ENCODE assay signal across 19 cellular contexts in the genomic region with DNA sequence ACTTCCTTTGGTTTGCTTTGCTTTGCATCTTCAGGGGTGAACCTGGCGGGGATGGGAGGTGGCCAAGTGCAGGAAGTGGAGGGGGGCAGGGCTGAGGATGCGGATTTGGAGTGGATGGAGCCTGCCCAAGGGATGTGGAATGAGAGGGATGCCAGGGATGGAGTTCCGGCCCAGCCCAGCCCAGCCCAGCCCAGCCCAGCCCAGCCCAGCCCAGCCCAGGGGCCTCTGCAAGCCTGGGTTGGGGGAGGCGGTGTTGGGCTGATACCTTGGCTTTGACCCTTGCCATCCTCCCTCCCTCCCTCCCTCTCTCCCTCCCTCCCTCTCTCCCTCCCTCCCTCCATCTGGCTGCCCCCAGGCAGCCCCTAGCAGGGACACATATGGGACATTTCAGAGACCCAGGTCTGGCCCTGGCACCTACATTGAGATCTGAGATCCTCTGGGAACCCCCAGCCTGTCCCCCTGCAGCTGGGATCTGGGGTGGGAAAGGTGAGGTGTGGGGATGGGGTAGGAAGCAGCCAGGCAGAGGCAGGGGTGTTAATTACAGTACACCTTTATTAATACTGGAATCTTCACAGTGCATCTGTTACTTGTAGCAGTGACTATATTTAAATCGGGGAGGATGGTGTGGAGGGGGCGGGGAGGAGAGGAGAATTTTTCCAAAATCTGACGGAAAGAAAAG. TPM values are rescaled to one million over a fixed set of nuclear protein-coding genes. Genes with fewer than 3 reads are reported as not detected.
DNase-seq lines count a peak whose midpoint lies in the region; ATAC-seq and TF ChIP-seq lines count a peak whose summit lies in the region.
"Had no signal": no experiment of that assay in that cellular context is flagged by ENCODE, and none has a peak within 500 bp of the region (broad histone marks: within the 10 kb centered on the region; RNA-seq: fewer than 3 reads in every experiment).

No MANE protein-coding gene starts in this region.

- H4K5ac ChIP-seq in mesendoderm (ENCODE audit: low read length): no peak overlapping the region

- H3K79me2 ChIP-seq in mesendoderm (ENCODE audit: control insufficient read depth, insufficient read depth, low read length): no peaks in the 10 kb centered on the region

- no peak overlapping the region for H3K27ac ChIP-seq in mesendoderm (ENCODE audit: low read depth, low read length)
- H3K27ac ChIP-seq in coronary artery: no peak overlapping the region
- H3K27ac ChIP-seq: ovary had no signal

- peaks cover 2% of the 10 kb centered on the region for H3K4me1 ChIP-seq in mesendoderm (ENCODE audit: control insufficient read depth, low read depth, low read length)
- H3K4me1 ChIP-seq: Caco-2 had no signal

- no peak overlapping the region for H2AK5ac ChIP-seq in mesendoderm (ENCODE audit: low read length)

- no peaks in the 10 kb centered on the region for H3K79me1 ChIP-seq in mesendoderm (ENCODE audit: low read length)

- H4K8ac ChIP-seq in mesendoderm (ENCODE audit: low read depth, low read length): no peak overlapping the region

- H3K56ac ChIP-seq in mesendoderm (ENCODE audit: low read length): no peak overlapping the region

- H2BK15ac ChIP-seq in mesendoderm (replicated peaks; ENCODE audit: low read depth): no peak overlapping the region

- WGBS in mesendoderm (ENCODE audit: extremely low coverage, insufficient coverage, low lambda C conversion rate): no CpG with 5 or more reads among the region's 7 CpGs

- no peak overlapping the region for H3K18ac ChIP-seq in mesendoderm (ENCODE audit: low read length)

- no peak overlapping the region for H3K4me3 ChIP-seq in mesendoderm (ENCODE audit: low read length)
- no peak overlapping the region for H3K4me3 ChIP-seq in coronary artery
- H3K4me3 ChIP-seq: ovary, tibial nerve had no signal

- no peak overlapping the region for H3K23ac ChIP-seq in mesendoderm (ENCODE audit: low read length)

- no peak overlapping the region for H2BK5ac ChIP-seq in mesendoderm (ENCODE audit: low read length)

- no peak overlapping the region for H2BK120ac ChIP-seq in mesendoderm (ENCODE audit: low read depth, low read length)

- peak; percentile 49 for DNase-seq in AG20443 (ENCODE audit: low spot score)
- DNase-seq in GM03348 (ENCODE audit: low spot score): peak; percentile 47
- DNase-seq in mesendoderm: peak; percentile 56
- no peak for DNase-seq in DMS53 (lab: John Stamatoyannopoulos, UW)
- no peak for DNase-seq in coronary artery (ENCODE audit: low spot score)
- DNase-seq: activated CD4-positive, alpha-beta T cell treated with anti-CD3 and anti-CD28 coated beads, Interleukin-2, amount 50 U/mL, for 4 hours; activated T-cell treated with anti-CD3 and anti-CD28 coated beads, Interleukin-2, amount 50 U/mL, for 24 hours; Caco-2; GOT3; mammary epithelial cell; MV-4-11; naive thymus-derived CD4-positive, alpha-beta T cell; NCI-H187; T-helper 1 cell had no signal

- no peak overlapping the region for H3K4me2 ChIP-seq in mesendoderm (ENCODE audit: low read length)

- no peaks in the 10 kb centered on the region for H3K27me3 ChIP-seq in mesendoderm (ENCODE audit: insufficient read depth, low read length, poor library complexity)
- H3K27me3 ChIP-seq: ovary, tibial nerve had no signal

- ATAC-seq in SK-N-SH treated with all-trans-retinoic acid at 6 μM for 48 hours (peak; percentile 27), GM21526 (IDR thresholded peaks at IDR 0.05; ENCODE audit: low FRiP score, unreplicated experiment) (no peak)
- ATAC-seq: naive thymus-derived CD4-positive, alpha-beta T cell had no signal

- no peak overlapping the region for H3K9ac ChIP-seq in mesendoderm (ENCODE audit: low read length)

- H3K36me3 ChIP-seq in mesendoderm (ENCODE audit: control insufficient read depth, insufficient read depth, low read length): no peaks in the 10 kb centered on the region
- H3K36me3 ChIP-seq: ovary had no signal

- no peak for TF ChIP-seq CTCF in coronary artery (IDR thresholded peaks at IDR 0.05)

- H3K4ac ChIP-seq in mesendoderm (ENCODE audit: low read depth, low read length): no peak overlapping the region

TF ChIP-seq in SK-N-SH treated with all-trans-retinoic acid at 6 μM for 48 hours, 23 proteins besides CTCF, POLR2A, EP300 and RAD21:
- TF ChIP-seq ZC3H10 (CRISPR knock-in tag; IDR thresholded peaks at IDR 0.05) (no peak), TCF4 (CRISPR knock-in tag; IDR thresholded peaks at IDR 0.05; ENCODE audit: borderline replicate concordance) (no peak), BACH2 (CRISPR knock-in tag; IDR thresholded peaks at IDR 0.05; ENCODE audit: borderline replicate concordance) (no peak), RARB (CRISPR knock-in tag; IDR thresholded peaks at IDR 0.05) (no peak), GLIS3 (CRISPR knock-in tag; IDR thresholded peaks at IDR 0.05) (no peak), ZNF8 (CRISPR knock-in tag; IDR thresholded peaks at IDR 0.05) (no peak), OSR1 (CRISPR knock-in tag; IDR thresholded peaks at IDR 0.05) (no peak), ISL1 (CRISPR knock-in tag; IDR thresholded peaks at IDR 0.05) (no peak)

RNA-seq across cellular contexts. Expression of a gene that starts 14.5 kb away (rescaled TPM):
- polyA plus RNA-seq in mesendoderm (2013, experiment 1 of 2): 4.1 TPM
- polyA plus RNA-seq in mesendoderm (2013, experiment 2 of 2): 4.1 TPM
- polyA plus RNA-seq: IgD-negative memory B cell; naive thymus-derived CD4-positive, alpha-beta T cell had no signal

RNA-seq across cellular contexts. Expression of a gene that starts 25.0 kb away (rescaled TPM):
- 43.1 TPM for polyA plus RNA-seq in mesendoderm (2013, experiment 1 of 2)
- polyA plus RNA-seq in mesendoderm (2013, experiment 2 of 2): 46.9 TPM
- polyA plus RNA-seq: naive thymus-derived CD4-positive, alpha-beta T cell had no signal

Comparison
In these comparisons a context has a peak if more than half of its experiments do, and no peak if none do; other contexts are left out.
1. DNase-seq: peak in AG20443 (single experiment), GM03348 (single experiment) and mesendoderm (single experiment); none in DMS53 (single experiment) and coronary artery (single experiment).